Comparison of ENCODE assay signal across 12 cellular contexts in the genomic region with DNA sequence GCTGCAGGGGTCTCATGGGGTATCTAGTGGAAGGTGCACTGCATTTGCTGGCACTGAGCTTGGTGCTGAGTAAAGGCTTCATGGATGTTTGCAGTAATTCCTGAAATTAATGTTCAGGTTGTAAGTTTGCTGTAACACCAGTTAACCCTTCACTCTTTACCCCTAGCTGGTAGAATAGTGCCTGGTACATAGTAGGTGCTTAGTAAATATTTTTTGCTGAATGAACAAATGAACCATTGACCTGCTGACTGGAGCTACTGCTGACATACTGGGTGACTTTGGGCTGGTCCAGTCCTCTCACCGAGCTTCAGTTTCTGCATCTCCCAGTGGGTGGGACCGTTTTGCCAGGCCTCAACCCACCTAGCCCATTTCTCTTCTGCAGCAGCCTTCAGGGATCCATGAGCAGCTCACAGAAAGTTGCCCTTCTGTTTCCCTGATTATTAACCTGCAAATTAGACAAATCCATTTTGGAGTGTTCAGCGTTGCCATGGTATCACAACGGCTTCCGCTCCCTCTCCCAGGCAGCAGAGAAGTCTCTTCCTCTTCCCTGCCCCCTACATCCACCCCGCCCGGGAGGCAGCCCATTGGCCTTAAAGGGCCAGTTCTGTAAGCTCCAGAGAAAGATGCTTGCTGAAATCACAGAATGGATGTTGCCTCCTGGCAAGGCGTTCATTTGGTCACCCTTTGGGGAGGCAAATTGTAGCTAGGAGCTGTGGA. TPM values are rescaled to one million over a fixed set of nuclear protein-coding genes. Genes with fewer than 3 reads are reported as not detected.
A peak's percentile ranks its signal among the peaks of the same experiment; 100 is the strongest.
DNase-seq lines count a peak whose midpoint lies in the region; ATAC-seq and TF ChIP-seq lines count a peak whose summit lies in the region.
"Had no signal": no experiment of that assay in that cellular context is flagged by ENCODE, and none has a peak within 500 bp of the region (broad histone marks: within the 10 kb centered on the region; RNA-seq: fewer than 3 reads in every experiment).

No MANE protein-coding gene starts in this region.

- H2BK120ac ChIP-seq in mesendoderm (ENCODE audit: low read depth, low read length) = no peak overlapping the region

- H3K27ac ChIP-seq in right atrium auricular region (no peak overlapping the region), OCI-LY7 (ENCODE audit: low read depth, low read length, poor library complexity, severe bottlenecking) (peak overlapping the region; percentile 18), left ventricle myocardium inferior (replicated peaks) (no peak overlapping the region), mesendoderm (ENCODE audit: low read depth, low read length) (no peak overlapping the region)

- no peak overlapping the region for H3K18ac ChIP-seq in mesendoderm (ENCODE audit: low read length)

- no peak overlapping the region for H3K9ac ChIP-seq in mesendoderm (ENCODE audit: low read length)

- H4K8ac ChIP-seq in mesendoderm (ENCODE audit: low read depth, low read length) = no peak overlapping the region

- H3K4me3 ChIP-seq in right atrium auricular region (no peak overlapping the region), OCI-LY7 (ENCODE audit: low read depth, low read length, poor library complexity, severe bottlenecking) (peak overlapping the region; percentile 23), left ventricle myocardium inferior (no peak overlapping the region), mesendoderm (ENCODE audit: low read length) (no peak overlapping the region)

- peak; percentile 53 for ATAC-seq in Right ventricle myocardium inferior
- ATAC-seq in GM19023 (IDR thresholded peaks at IDR 0.05; ENCODE audit: unreplicated experiment) = no peak
- no peak for ATAC-seq in HG03280 (IDR thresholded peaks at IDR 0.05; ENCODE audit: unreplicated experiment)

- no peaks in the 10 kb centered on the region for H3K27me3 ChIP-seq in right atrium auricular region
- H3K27me3 ChIP-seq in left ventricle myocardium inferior (ENCODE audit: low read depth) = no peaks in the 10 kb centered on the region
- H3K27me3 ChIP-seq in mesendoderm (ENCODE audit: insufficient read depth, low read length, poor library complexity) = no peaks in the 10 kb centered on the region

- no peaks in the 10 kb centered on the region for H3K79me1 ChIP-seq in mesendoderm (ENCODE audit: low read length)

- H3K9me3 ChIP-seq in right atrium auricular region = no peaks in the 10 kb centered on the region
- H3K9me3 ChIP-seq in OCI-LY7 (ENCODE audit: low read length) = peaks cover 4% of the 10 kb centered on the region
- peaks cover 11% of the 10 kb centered on the region for H3K9me3 ChIP-seq in left ventricle myocardium inferior (replicated peaks)

- no peaks in the 10 kb centered on the region for H3K79me2 ChIP-seq in OCI-LY7 (ENCODE audit: insufficient read depth, low read depth, low read length)
- H3K79me2 ChIP-seq in mesendoderm (ENCODE audit: control insufficient read depth, insufficient read depth, low read length) = no peaks in the 10 kb centered on the region

- no peak overlapping the region for H2BK5ac ChIP-seq in mesendoderm (ENCODE audit: low read length)

- CTCF ChIA-PET in OCI-LY7 (lab: Charles Lee; ENCODE audit: unreplicated experiment) = no interaction called here

- H3K23ac ChIP-seq in mesendoderm (ENCODE audit: low read length) = no peak overlapping the region

- peak overlapping the region; percentile 62; the same call in 1 of the 2 replicates for H2AFZ ChIP-seq in OCI-LY7 (ENCODE audit: low read length)

- H3K36me3 ChIP-seq in right atrium auricular region (no peaks in the 10 kb centered on the region), OCI-LY7 (ENCODE audit: insufficient read depth, low read length) (no peaks in the 10 kb centered on the region; the same call in 1 of the 2 replicates), left ventricle myocardium inferior (no peaks in the 10 kb centered on the region), mesendoderm (ENCODE audit: control insufficient read depth, insufficient read depth, low read length) (no peaks in the 10 kb centered on the region)

- H3K9me2 ChIP-seq in OCI-LY7 (ENCODE audit: insufficient read depth, low read length) = no peaks in the 10 kb centered on the region

- no peak for TF ChIP-seq CTCF in right atrium auricular region (IDR thresholded peaks at IDR 0.05)
- no peak for TF ChIP-seq CTCF in OCI-LY7 (conservative IDR thresholded peaks at IDR 0.05; ENCODE audit: low read length)
- no peak for TF ChIP-seq CTCF in left ventricle myocardium inferior (IDR thresholded peaks at IDR 0.05; ENCODE audit: borderline replicate concordance)

- no peak overlapping the region for H2AK5ac ChIP-seq in mesendoderm (ENCODE audit: low read length)

- no peaks in the 10 kb centered on the region for H3K4me1 ChIP-seq in right atrium auricular region
- peaks cover 13% of the 10 kb centered on the region for H3K4me1 ChIP-seq in OCI-LY7 (ENCODE audit: insufficient read depth, low read length, poor library complexity, severe bottlenecking)
- no peaks in the 10 kb centered on the region for H3K4me1 ChIP-seq in left ventricle myocardium inferior
- no peaks in the 10 kb centered on the region for H3K4me1 ChIP-seq in mesendoderm (ENCODE audit: control insufficient read depth, low read depth, low read length)

- DNase-seq in Right ventricle myocardium inferior (ENCODE audit: missing footprints) = peak; percentile 86
- DNase-seq in right atrium auricular region (ENCODE audit: low spot score) = no peak
- peak; percentile 67 for DNase-seq in OCI-LY7 (ENCODE audit: low spot score)
- DNase-seq in left ventricle myocardium inferior = peak; percentile 35
- no peak for DNase-seq in AG08396 (ENCODE audit: low spot score)
- no peak for DNase-seq in mesendoderm
- DNase-seq: activated CD4-positive, alpha-beta T cell treated with anti-CD3 and anti-CD28 coated beads, Interleukin-2, amount 10 ng/mL, durations not matched to agents 24 days and 14 days; amniotic stem cell; foreskin melanocyte; NCI-H510A had no signal

- H3K56ac ChIP-seq in mesendoderm (ENCODE audit: low read length) = no peak overlapping the region

- BruUV-seq in OCI-LY7 (replicated peaks; lab: Mats Ljungman, UMichigan) = no TSS peak

- H3K4me2 ChIP-seq in OCI-LY7 (ENCODE audit: low read length) = peak overlapping the region; percentile 56
- H3K4me2 ChIP-seq in mesendoderm (ENCODE audit: low read length) = no peak overlapping the region

- H2BK15ac ChIP-seq in mesendoderm (replicated peaks; ENCODE audit: low read depth) = no peak overlapping the region

- no CpG with 5 or more reads among the region's 8 CpGs for WGBS in mesendoderm (ENCODE audit: extremely low coverage, insufficient coverage, low lambda C conversion rate)

- intact Hi-C loops in Right ventricle myocardium inferior (cut with DNase I) (no loop called here), OCI-LY7 (cut with micrococcal nuclease; ENCODE audit: unreplicated experiment) (no loop called here), left ventricle myocardium inferior (cut with micrococcal nuclease) (no loop called here)

- no peaks in the 10 kb centered on the region for H4K20me1 ChIP-seq in OCI-LY7 (ENCODE audit: insufficient read depth, low read length)

- H3K4ac ChIP-seq in mesendoderm (ENCODE audit: low read depth, low read length) = no peak overlapping the region

- H4K5ac ChIP-seq in mesendoderm (ENCODE audit: low read length) = no peak overlapping the region

- POLR2A ChIA-PET in OCI-LY7 (lab: Charles Lee) = interaction anchor here (0.8 to 1.3 kb wide), 4 partner anchors 9 to 43 kb away, joined by 3 to 5 read pairs (median 3); no protein-coding TSS in a partner anchor

RNA-seq across cellular contexts. Expression of a gene that starts 47.5 kb away (rescaled TPM):
- total RNA-seq in Right ventricle myocardium inferior (46.4 TPM), right atrium auricular region (10 to 100 TPM; 36.9 to 43.2 TPM), OCI-LY7 (2022) (38.8 and 44.9 TPM in 2 replicates), left ventricle myocardium inferior (48.7 TPM)
- total RNA-seq in OCI-LY7 (2014; rRNA removed; shearing (Covaris generic)) = 53.1 and 54.3 TPM in 2 replicates
- 94.2 TPM for polyA plus RNA-seq in mesendoderm (2013, experiment 1 of 2)
- 94.9 TPM for polyA plus RNA-seq in mesendoderm (2013, experiment 2 of 2)

Comparison
In these comparisons a context has a peak if more than half of its experiments do, and no peak if none do; other contexts are left out.
1. DNase-seq: peak in Right ventricle myocardium inferior (single experiment), OCI-LY7 (single experiment) and left ventricle myocardium inferior (single experiment); none in right atrium auricular region (single experiment), AG08396 (single experiment) and mesendoderm (single experiment).